Comparison of ENCODE assay signal across 8 cellular contexts in genomic region chr4:40843696-40844095, GRCh38.
DNase-seq lines count a peak whose midpoint lies in the region; ATAC-seq and TF ChIP-seq lines count a peak whose summit lies in the region.

No MANE protein-coding gene starts in this region.

- no peak overlapping the region for H3K4me3 ChIP-seq in lower lobe of right lung

- TF ChIP-seq CTCF in VCaP (conservative IDR thresholded peaks at IDR 0.05) (no peak; the same call in 1 of the 2 replicates), lower lobe of right lung (IDR thresholded peaks at IDR 0.05) (no peak)

- H3K36me3 ChIP-seq in lower lobe of right lung, result no peaks in the 10 kb centered on the region

- H3K27ac ChIP-seq in VCaP, result peak overlapping the region; percentile 95
- H3K27ac ChIP-seq in lower lobe of right lung, result no peak overlapping the region

- ATAC-seq in HG02571 (IDR thresholded peaks at IDR 0.05; ENCODE audit: unreplicated experiment) (peak; percentile 40), lower lobe of right lung (peak; percentile 42 to 53), GM21786 (IDR thresholded peaks at IDR 0.05; ENCODE audit: unreplicated experiment) (no peak), HG03139 (IDR thresholded peaks at IDR 0.05; ENCODE audit: unreplicated experiment) (no peak), GM19452 (IDR thresholded peaks at IDR 0.05; ENCODE audit: unreplicated experiment) (no peak), HG03342 (IDR thresholded peaks at IDR 0.05; ENCODE audit: unreplicated experiment) (no peak)

- intact Hi-C loops in lower lobe of right lung (cut with DNase I), result no loop called here

- H3K9me3 ChIP-seq in lower lobe of right lung, result no peaks in the 10 kb centered on the region

- H3K4me1 ChIP-seq in lower lobe of right lung, result peaks cover 11% of the 10 kb centered on the region

- DNase-seq in ELR (ENCODE audit: low read depth) (peak; percentile 10), lower lobe of right lung (no peak)

- H3K27me3 ChIP-seq in lower lobe of right lung (ENCODE audit: low read depth), result no peaks in the 10 kb centered on the region

Comparison
In these comparisons a context has a peak if more than half of its experiments do, and no peak if none do; other contexts are left out.
1. ATAC-seq: peak in HG02571 (single experiment) and lower lobe of right lung (2 of 2); none in GM21786 (single experiment), HG03139 (single experiment), GM19452 (single experiment) and HG03342 (single experiment).